In the genomic region with DNA sequence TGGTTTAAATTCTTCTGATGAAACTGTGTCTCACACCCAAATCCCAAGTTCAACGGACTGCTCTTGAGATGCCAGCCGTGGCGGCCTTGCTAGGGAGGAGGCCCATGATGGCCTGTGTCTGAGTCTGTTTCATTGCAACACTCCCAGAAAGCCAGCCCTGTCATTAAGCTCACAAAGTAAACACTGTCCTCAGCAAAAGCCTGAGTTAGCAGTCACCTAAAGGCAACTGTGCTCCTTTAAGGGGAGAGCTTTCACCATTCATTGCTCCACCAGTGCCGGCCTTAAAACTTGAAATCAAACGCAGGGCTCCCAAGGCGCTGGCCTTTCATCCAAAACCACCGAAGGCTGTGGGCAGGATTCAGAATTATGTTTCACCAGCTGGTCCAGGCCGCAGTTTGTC, we compare ENCODE assay signal across 1 cellular context.
TF ChIP-seq lines count a peak whose summit lies in the region.

No MANE protein-coding gene starts in this region.

TF ChIP-seq in GM23338, 12 proteins besides CTCF, POLR2A, EP300 and RAD21:
- TF ChIP-seq, protein P1, sequence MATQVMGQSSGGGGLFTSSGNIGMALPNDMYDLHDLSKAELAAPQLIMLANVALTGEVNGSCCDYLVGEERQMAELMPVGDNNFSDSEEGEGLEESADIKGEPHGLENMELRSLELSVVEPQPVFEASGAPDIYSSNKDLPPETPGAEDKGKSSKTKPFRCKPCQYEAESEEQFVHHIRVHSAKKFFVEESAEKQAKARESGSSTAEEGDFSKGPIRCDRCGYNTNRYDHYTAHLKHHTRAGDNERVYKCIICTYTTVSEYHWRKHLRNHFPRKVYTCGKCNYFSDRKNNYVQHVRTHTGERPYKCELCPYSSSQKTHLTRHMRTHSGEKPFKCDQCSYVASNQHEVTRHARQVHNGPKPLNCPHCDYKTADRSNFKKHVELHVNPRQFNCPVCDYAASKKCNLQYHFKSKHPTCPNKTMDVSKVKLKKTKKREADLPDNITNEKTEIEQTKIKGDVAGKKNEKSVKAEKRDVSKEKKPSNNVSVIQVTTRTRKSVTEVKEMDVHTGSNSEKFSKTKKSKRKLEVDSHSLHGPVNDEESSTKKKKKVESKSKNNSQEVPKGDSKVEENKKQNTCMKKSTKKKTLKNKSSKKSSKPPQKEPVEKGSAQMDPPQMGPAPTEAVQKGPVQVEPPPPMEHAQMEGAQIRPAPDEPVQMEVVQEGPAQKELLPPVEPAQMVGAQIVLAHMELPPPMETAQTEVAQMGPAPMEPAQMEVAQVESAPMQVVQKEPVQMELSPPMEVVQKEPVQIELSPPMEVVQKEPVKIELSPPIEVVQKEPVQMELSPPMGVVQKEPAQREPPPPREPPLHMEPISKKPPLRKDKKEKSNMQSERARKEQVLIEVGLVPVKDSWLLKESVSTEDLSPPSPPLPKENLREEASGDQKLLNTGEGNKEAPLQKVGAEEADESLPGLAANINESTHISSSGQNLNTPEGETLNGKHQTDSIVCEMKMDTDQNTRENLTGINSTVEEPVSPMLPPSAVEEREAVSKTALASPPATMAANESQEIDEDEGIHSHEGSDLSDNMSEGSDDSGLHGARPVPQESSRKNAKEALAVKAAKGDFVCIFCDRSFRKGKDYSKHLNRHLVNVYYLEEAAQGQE (IDR thresholded peaks at IDR 0.05; ENCODE audit: unreplicated experiment) = no peak
- TF ChIP-seq ZNF331 (CRISPR knock-in tag; IDR thresholded peaks at IDR 0.05; ENCODE audit: low read depth) (no peak), JUNB (IDR thresholded peaks at IDR 0.05; ENCODE audit: unreplicated experiment) (no peak), POLR2AphosphoS5 (IDR thresholded peaks at IDR 0.05; ENCODE audit: low read depth) (no peak), NANOG (IDR thresholded peaks at IDR 0.05; ENCODE audit: borderline replicate concordance) (no peak), ZNF114 (CRISPR knock-in tag; IDR thresholded peaks at IDR 0.05) (no peak), STAT1 (IDR thresholded peaks at IDR 0.05; ENCODE audit: unreplicated experiment) (no peak), CREB1 (CRISPR knock-in tag; IDR thresholded peaks at IDR 0.05; ENCODE audit: low read depth) (no peak), EZH2phosphoT487 (IDR thresholded peaks at IDR 0.05; ENCODE audit: unreplicated experiment) (no peak), EZH2 (IDR thresholded peaks at IDR 0.05; ENCODE audit: low read depth, unreplicated experiment) (no peak)
- TF ChIP-seq, protein P2, sequence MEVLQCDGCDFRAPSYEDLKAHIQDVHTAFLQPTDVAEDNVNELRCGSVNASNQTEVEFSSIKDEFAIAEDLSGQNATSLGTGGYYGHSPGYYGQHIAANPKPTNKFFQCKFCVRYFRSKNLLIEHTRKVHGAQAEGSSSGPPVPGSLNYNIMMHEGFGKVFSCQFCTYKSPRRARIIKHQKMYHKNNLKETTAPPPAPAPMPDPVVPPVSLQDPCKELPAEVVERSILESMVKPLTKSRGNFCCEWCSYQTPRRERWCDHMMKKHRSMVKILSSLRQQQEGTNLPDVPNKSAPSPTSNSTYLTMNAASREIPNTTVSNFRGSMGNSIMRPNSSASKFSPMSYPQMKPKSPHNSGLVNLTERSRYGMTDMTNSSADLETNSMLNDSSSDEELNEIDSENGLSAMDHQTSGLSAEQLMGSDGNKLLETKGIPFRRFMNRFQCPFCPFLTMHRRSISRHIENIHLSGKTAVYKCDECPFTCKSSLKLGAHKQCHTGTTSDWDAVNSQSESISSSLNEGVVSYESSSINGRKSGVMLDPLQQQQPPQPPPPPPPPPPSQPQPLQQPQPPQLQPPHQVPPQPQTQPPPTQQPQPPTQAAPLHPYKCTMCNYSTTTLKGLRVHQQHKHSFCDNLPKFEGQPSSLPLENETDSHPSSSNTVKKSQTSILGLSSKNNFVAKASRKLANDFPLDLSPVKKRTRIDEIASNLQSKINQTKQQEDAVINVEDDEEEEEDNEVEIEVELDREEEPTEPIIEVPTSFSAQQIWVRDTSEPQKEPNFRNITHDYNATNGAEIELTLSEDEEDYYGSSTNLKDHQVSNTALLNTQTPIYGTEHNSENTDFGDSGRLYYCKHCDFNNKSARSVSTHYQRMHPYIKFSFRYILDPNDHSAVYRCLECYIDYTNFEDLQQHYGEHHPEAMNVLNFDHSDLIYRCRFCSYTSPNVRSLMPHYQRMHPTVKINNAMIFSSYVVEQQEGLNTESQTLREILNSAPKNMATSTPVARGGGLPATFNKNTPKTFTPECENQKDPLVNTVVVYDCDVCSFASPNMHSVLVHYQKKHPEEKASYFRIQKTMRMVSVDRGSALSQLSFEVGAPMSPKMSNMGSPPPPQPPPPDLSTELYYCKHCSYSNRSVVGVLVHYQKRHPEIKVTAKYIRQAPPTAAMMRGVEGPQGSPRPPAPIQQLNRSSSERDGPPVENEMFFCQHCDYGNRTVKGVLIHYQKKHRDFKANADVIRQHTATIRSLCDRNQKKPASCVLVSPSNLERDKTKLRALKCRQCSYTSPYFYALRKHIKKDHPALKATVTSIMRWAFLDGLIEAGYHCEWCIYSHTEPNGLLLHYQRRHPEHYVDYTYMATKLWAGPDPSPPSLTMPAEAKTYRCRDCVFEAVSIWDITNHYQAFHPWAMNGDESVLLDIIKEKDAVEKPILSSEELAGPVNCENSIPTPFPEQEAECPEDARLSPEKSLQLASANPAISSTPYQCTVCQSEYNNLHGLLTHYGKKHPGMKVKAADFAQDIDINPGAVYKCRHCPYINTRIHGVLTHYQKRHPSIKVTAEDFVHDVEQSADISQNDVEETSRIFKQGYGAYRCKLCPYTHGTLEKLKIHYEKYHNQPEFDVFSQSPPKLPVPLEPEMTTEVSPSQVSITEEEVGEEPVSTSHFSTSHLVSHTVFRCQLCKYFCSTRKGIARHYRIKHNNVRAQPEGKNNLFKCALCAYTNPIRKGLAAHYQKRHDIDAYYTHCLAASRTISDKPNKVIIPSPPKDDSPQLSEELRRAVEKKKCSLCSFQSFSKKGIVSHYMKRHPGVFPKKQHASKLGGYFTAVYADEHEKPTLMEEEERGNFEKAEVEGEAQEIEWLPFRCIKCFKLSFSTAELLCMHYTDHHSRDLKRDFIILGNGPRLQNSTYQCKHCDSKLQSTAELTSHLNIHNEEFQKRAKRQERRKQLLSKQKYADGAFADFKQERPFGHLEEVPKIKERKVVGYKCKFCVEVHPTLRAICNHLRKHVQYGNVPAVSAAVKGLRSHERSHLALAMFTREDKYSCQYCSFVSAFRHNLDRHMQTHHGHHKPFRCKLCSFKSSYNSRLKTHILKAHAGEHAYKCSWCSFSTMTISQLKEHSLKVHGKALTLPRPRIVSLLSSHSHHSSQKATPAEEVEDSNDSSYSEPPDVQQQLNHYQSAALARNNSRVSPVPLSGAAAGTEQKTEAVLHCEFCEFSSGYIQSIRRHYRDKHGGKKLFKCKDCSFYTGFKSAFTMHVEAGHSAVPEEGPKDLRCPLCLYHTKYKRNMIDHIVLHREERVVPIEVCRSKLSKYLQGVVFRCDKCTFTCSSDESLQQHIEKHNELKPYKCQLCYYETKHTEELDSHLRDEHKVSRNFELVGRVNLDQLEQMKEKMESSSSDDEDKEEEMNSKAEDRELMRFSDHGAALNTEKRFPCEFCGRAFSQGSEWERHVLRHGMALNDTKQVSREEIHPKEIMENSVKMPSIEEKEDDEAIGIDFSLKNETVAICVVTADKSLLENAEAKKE (CRISPR knock-in tag; IDR thresholded peaks at IDR 0.05) = no peak
- TF ChIP-seq, protein P3, sequence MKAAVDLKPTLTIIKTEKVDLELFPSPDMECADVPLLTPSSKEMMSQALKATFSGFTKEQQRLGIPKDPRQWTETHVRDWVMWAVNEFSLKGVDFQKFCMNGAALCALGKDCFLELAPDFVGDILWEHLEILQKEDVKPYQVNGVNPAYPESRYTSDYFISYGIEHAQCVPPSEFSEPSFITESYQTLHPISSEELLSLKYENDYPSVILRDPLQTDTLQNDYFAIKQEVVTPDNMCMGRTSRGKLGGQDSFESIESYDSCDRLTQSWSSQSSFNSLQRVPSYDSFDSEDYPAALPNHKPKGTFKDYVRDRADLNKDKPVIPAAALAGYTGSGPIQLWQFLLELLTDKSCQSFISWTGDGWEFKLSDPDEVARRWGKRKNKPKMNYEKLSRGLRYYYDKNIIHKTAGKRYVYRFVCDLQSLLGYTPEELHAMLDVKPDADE (IDR thresholded peaks at IDR 0.05) = no peak
TF ChIP-seq in GM23338: peak in this region for 0.
